1 cellular context compared by ENCODE assay signal in the genomic region with DNA sequence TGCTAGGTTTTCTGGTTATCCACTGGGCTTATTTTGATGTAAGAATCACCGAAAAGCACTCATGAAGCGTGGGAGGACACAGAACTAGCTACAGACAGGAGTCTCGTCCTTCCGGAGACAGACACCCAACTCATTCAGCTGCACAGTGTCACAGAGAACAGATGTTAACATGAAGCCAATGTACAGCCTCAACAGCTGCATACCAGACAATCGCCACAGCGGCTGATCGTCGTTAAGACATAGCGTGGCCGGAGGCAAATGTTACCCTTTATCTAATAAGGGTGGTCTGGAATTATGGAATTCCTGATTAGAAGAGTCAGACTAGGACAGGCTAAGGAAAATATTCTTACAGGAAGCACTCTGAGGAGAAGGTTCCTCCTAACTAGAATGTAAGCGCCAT.
TF ChIP-seq lines count a peak whose summit lies in the region.

No MANE protein-coding gene starts in this region.

TF ChIP-seq in endothelial cell of umbilical vein, 7 proteins besides CTCF, POLR2A, EP300 and RAD21 (continued from another document):
- TF ChIP-seq GATA2 (IDR thresholded peaks at IDR 0.05; ENCODE audit: insufficient read depth, insufficient read length, low read depth, low read length) (no peak), FOS (IDR thresholded peaks at IDR 0.05; ENCODE audit: borderline replicate concordance, insufficient read depth, low read length) (no peak), JUN (IDR thresholded peaks at IDR 0.05; ENCODE audit: borderline replicate concordance, insufficient read depth, insufficient read length, low read depth) (no peak), EZH2 (IDR thresholded peaks at IDR 0.05; ENCODE audit: borderline replicate concordance, low read depth, low read length, severe bottlenecking) (no peak), POLR2AphosphoS5 (IDR thresholded peaks at IDR 0.05; ENCODE audit: insufficient read depth, low read depth, low read length) (no peak)
